ENCODE assay signal across 11 cellular contexts in the genomic region with DNA sequence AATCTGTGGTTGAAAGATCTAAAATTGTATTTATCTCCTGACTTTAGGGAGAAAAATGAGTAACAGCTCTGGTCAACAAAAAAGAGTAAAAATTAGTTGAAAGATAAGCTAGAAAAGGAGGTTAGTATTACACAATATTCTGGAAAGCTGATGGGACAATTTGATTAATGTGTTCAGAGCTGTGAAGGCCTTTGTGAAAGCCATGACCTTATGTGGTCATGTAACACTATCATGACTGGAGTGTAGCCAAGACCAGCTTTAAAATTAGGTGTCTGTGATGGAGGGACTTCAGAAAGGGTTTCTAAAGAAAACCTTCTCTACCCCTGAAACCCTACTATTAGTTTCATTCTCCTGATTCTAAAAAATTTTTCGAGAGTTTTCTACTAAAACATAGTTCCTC.
DNase-seq lines count a peak whose midpoint lies in the region; ATAC-seq and TF ChIP-seq lines count a peak whose summit lies in the region.
"Had no signal": no experiment of that assay in that cellular context is flagged by ENCODE, and none has a peak within 500 bp of the region (broad histone marks: within the 10 kb centered on the region; RNA-seq: fewer than 3 reads in every experiment).

No MANE protein-coding gene starts in this region.

- no peaks in the 10 kb centered on the region for H3K79me2 ChIP-seq in Loucy (ENCODE audit: insufficient read depth, low read length)

- no peaks in the 10 kb centered on the region for H3K27me3 ChIP-seq in Loucy (ENCODE audit: insufficient read depth, low read length, poor library complexity, severe bottlenecking)
- no peaks in the 10 kb centered on the region for H3K27me3 ChIP-seq in brain microvascular endothelial cell (replicated peaks)

- H3K4me1 ChIP-seq in Loucy (ENCODE audit: insufficient read depth, low read length, poor library complexity, severe bottlenecking), result peaks cover 12% of the 10 kb centered on the region

- H3K27ac ChIP-seq in brain microvascular endothelial cell, result no peak overlapping the region

- H3K36me3 ChIP-seq in Loucy (ENCODE audit: insufficient read depth, low read length), result no peaks in the 10 kb centered on the region
- H3K36me3 ChIP-seq in brain microvascular endothelial cell (replicated peaks), result no peaks in the 10 kb centered on the region

- no peak overlapping the region for H3K4me2 ChIP-seq in Loucy (ENCODE audit: low read depth, low read length, poor library complexity, severe bottlenecking)

- H3K9me2 ChIP-seq in Loucy (replicated peaks; ENCODE audit: low read depth, low read length), result no peaks in the 10 kb centered on the region

- H3K9ac ChIP-seq in Loucy (ENCODE audit: low read depth, low read length, poor library complexity, severe bottlenecking), result no peak overlapping the region

- ATAC-seq in HG02623 (IDR thresholded peaks at IDR 0.05; ENCODE audit: unreplicated experiment), result peak; percentile 89
- ATAC-seq: T-cell had no signal

- H3K4me3 ChIP-seq in Loucy (ENCODE audit: low read length, poor library complexity, severe bottlenecking) (no peak overlapping the region), brain microvascular endothelial cell (ENCODE audit: low read depth, low read length) (no peak overlapping the region)

- peak overlapping the region; percentile 14; the same call in 1 of the 2 replicates for H2AFZ ChIP-seq in Loucy (ENCODE audit: low read length)

- in situ Hi-C loops in brain microvascular endothelial cell (cut with HindIII; ENCODE audit: low pct_ligation_motif_present, low sequenced_read_pairs), result no loop called here

- H3K9me3 ChIP-seq in Loucy (ENCODE audit: insufficient read depth, low read depth, low read length), result no peaks in the 10 kb centered on the region

- peak; percentile 9 for DNase-seq in NCI-H1105 treated with DMSO at 0.1 percent for 48 hours (lab: John Stamatoyannopoulos, UW)
- DNase-seq in NCI-H1105 (lab: John Stamatoyannopoulos, UW), result no peak
- DNase-seq in lung microvascular endothelial cell (ENCODE audit: low read depth in 2 of 2), result peak; percentile 54 to 67
- no peak for DNase-seq in HCEC 1CT
- no peak for DNase-seq in stimulated activated naive CD4-positive, alpha-beta T cell treated with Interleukin-2 at 50 U/mL for 16 hours (lab: John Stamatoyannopoulos, UW)
- DNase-seq in brain microvascular endothelial cell, result no peak
- DNase-seq: HFFc6, immature natural killer cell, T-cell had no signal

- H3F3A ChIP-seq in Loucy (ENCODE audit: low read depth), result no peaks in the 10 kb centered on the region

- H4K20me1 ChIP-seq in Loucy (ENCODE audit: insufficient read depth, low read length, poor library complexity, severe bottlenecking), result no peaks in the 10 kb centered on the region

- TF ChIP-seq CTCF in Loucy (conservative IDR thresholded peaks at IDR 0.05; ENCODE audit: low read length) (no peak), brain microvascular endothelial cell (IDR thresholded peaks at IDR 0.05; ENCODE audit: low read depth, low read length, missing control alignments) (no peak)

Comparison
In these comparisons a context has a peak if more than half of its experiments do, and no peak if none do; other contexts are left out.
1. DNase-seq: peak in NCI-H1105 treated with DMSO at 0.1 percent for 48 hours (single experiment) and lung microvascular endothelial cell (2 of 2); none in NCI-H1105 (single experiment), HCEC 1CT (single experiment), stimulated activated naive CD4-positive, alpha-beta T cell treated with Interleukin-2 at 50 U/mL for 16 hours (single experiment) and brain microvascular endothelial cell (single experiment).